Comparison of ENCODE assay signal across 17 cellular contexts in the genomic region with DNA sequence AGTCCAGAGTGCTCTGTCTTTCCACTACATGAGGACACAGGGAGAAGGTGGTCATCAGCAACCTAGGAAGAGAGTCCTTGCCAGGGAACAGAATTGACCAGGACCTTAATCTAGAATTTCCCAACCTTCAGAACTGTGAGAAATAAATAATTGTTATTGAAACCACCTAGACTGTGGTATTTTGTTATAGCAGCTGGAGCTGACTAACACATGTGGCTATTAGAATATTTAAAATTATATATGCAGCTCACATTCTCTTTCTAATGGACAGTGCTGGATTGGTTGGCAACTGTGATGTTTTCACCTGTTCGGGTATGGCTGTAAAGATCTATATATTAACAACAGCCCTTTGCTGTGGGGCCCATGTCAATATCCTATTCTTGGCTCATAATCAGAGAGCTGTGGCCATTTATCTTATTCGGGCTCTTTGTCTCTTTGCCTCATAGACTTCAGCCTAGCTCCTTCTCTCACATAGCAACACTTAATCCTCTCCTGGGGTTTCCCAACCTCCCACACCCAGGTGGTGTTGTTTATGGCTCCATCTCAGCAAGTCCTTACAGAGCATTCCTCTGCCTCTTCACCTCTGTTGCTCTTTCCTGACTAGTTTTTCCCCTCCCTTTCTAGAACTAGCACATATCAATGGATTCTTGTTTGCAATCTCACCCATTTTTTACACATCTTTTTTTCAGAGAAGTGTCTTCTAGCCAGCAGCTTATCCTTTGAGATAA.
"Had no signal": no experiment of that assay in that cellular context is flagged by ENCODE, and none has a peak within 500 bp of the region (broad histone marks: within the 10 kb centered on the region; RNA-seq: fewer than 3 reads in every experiment).

No MANE protein-coding gene starts in this region.

- FAIRE-seq: islet of Langerhans, urothelium cell line had no signal

- H3K36me3 Mint-ChIP-seq: activated naive CD4-positive, alpha-beta T cell treated with anti-CD3 and anti-CD28 coated beads, Interleukin-2, amount 10 ng/mL, durations not matched to agents 7 days and 5 days had no signal

- H3K4me1 Mint-ChIP-seq: activated B cell treated with CpG ODN at 0.5 μM for 24 hours; activated naive CD4-positive, alpha-beta T cell treated with anti-CD3 and anti-CD28 coated beads, Interleukin-2, amount 10 ng/mL, durations not matched to agents 7 days and 5 days; central memory CD8-positive, alpha-beta T cell; neural crest cell; T-helper 17 cell had no signal

- H3K36me3 ChIP-seq: ovary, stomach, thoracic aorta had no signal

- H3K4me3 ChIP-seq: ovary, stomach, thoracic aorta had no signal

- H3K27ac ChIP-seq: ovary, stomach, thoracic aorta had no signal

- ATAC-seq: left ventricle myocardium superior, T-helper 17 cell had no signal

- DNase-seq: activated B cell treated with CpG ODN at 0.5 μM for 24 hours; activated CD4-positive, alpha-beta T cell treated with anti-CD3 and anti-CD28 coated beads, Interleukin-2, amount 50 U/mL, for 1 hour; activated naive CD4-positive, alpha-beta T cell treated with anti-CD3 and anti-CD28 coated beads, Interleukin-2, amount 10 ng/mL, durations not matched to agents 7 days and 5 days; activated T-cell treated with anti-CD3 and anti-CD28 coated beads for 4 hours; cortex of kidney; effector CD8-positive, alpha-beta T cell; left ventricle myocardium superior; ovary; retina; stomach; T-helper 17 cell had no signal

- H3K9me3 Mint-ChIP-seq: activated B cell treated with CpG ODN at 0.5 μM for 24 hours; activated naive CD4-positive, alpha-beta T cell treated with anti-CD3 and anti-CD28 coated beads, Interleukin-2, amount 10 ng/mL, durations not matched to agents 7 days and 5 days; activated T-helper 2 cell treated with anti-CD3 and anti-CD28 coated beads, Interferon-gamma antibody, Interleukin-2, Interleukin-4, amounts not matched to agents 10 μg/mL and 5 μg/mL and 100 μg/mL, durations not matched to agents 14 hours and 24 hours and 36 hours; central memory CD8-positive, alpha-beta T cell had no signal

- H3K27ac Mint-ChIP-seq: activated B cell treated with CpG ODN at 0.5 μM for 24 hours; activated naive CD4-positive, alpha-beta T cell treated with anti-CD3 and anti-CD28 coated beads, Interleukin-2, amount 10 ng/mL, durations not matched to agents 7 days and 5 days; activated T-helper 2 cell treated with anti-CD3 and anti-CD28 coated beads, Interferon-gamma antibody, Interleukin-2, Interleukin-4, amounts not matched to agents 10 μg/mL and 5 μg/mL and 100 μg/mL, durations not matched to agents 14 hours and 24 hours and 36 hours; T-helper 17 cell had no signal

- H3K4me1 ChIP-seq: stomach had no signal

- H3K9me3 ChIP-seq: ovary, stomach, thoracic aorta had no signal

- H3K27me3 ChIP-seq: ovary, stomach had no signal

- H3K4me3 Mint-ChIP-seq: activated B cell treated with CpG ODN at 0.5 μM for 24 hours; activated naive CD4-positive, alpha-beta T cell treated with anti-CD3 and anti-CD28 coated beads, Interleukin-2, amount 10 ng/mL, durations not matched to agents 7 days and 5 days; central memory CD8-positive, alpha-beta T cell; neural crest cell; T-helper 17 cell had no signal
